Comparison of ENCODE assay signal across 8 cellular contexts in genomic region chr9:137200311-137201204, GRCh38.
DNase-seq lines count a peak whose midpoint lies in the region; ATAC-seq and TF ChIP-seq lines count a peak whose summit lies in the region.

Gene TPRN, minus strand, starts transcription at chr9:137200741. Its CDS starts 30 bp downstream, at chr9:137200711.

- DNase-seq in D341Med (ENCODE audit: low spot score): peak; percentile 99
- peak; percentile 100 for DNase-seq in HuH-7 (ENCODE audit: low spot score)
- peak; percentile 97 for DNase-seq in activated T-cell treated with anti-CD3 and anti-CD28 coated beads for 1 hour (ENCODE audit: low read depth)
- peak; percentile 100 for DNase-seq in epidermal melanocyte (ENCODE audit: insufficient read length, low spot score)
- DNase-seq in middle frontal gyrus (ENCODE audit: extremely low spot score, low spot score): peak; percentile 98
- DNase-seq in stimulated activated CD8-positive, alpha-beta memory T cell treated with anti-CD3 and anti-CD28 coated beads, Interleukin-2, amount 100 ng/mL, for 48 hours (ENCODE audit: low read depth in 2 of 2): peak; percentile 98 to 99

- peaks cover 26% of the 10 kb centered on the region for H3K4me1 ChIP-seq in OCI-LY3 (ENCODE audit: low read length)

- H2AFZ ChIP-seq in OCI-LY3 (ENCODE audit: low read depth, low read length): no peak within 1 kb of the TSS

- no peaks in the 10 kb centered on the region for H3K9me3 ChIP-seq in OCI-LY3 (ENCODE audit: insufficient read depth, low read length)

- H3K27ac ChIP-seq in OCI-LY3 (ENCODE audit: low read length): peak within 1 kb of the TSS; percentile 60

- no peaks in the 10 kb centered on the region; the same call in 1 of the 2 replicates for H4K20me1 ChIP-seq in OCI-LY3 (ENCODE audit: insufficient read depth, low read length)

- peak within 1 kb of the TSS; percentile 86 for H3K4me3 ChIP-seq in OCI-LY3 (ENCODE audit: low read length)

- H3K79me2 ChIP-seq in OCI-LY3 (ENCODE audit: low read length): peaks cover 41% of the 10 kb centered on the region

- no peak for TF ChIP-seq CTCF in OCI-LY3 (IDR thresholded peaks at IDR 0.05; ENCODE audit: low read depth, low read length)

- peak within 1 kb of the TSS; percentile 91 for H3K4me2 ChIP-seq in OCI-LY3 (ENCODE audit: low read length)

- no peaks in the 10 kb centered on the region for H3K27me3 ChIP-seq in OCI-LY3 (ENCODE audit: low read depth, low read length)

- peak within 1 kb of the TSS; percentile 76 for H3K9ac ChIP-seq in OCI-LY3 (ENCODE audit: low read length)

- peak; percentile 81 for ATAC-seq in GM21515 (IDR thresholded peaks at IDR 0.05; ENCODE audit: unreplicated experiment)

- no peaks in the 10 kb centered on the region for H3K36me3 ChIP-seq in OCI-LY3 (replicated peaks; ENCODE audit: low read depth, low read length)

Comparison
In these comparisons a context has a peak if more than half of its experiments do, and no peak if none do; other contexts are left out.
1. Peak in every context shown above with its lines: DNase-seq, ATAC-seq, H3K4me3 ChIP-seq and H3K27ac ChIP-seq.